Comparison of ENCODE assay signal across 8 cellular contexts in genomic region chr19:45862564-45863334, GRCh38. TPM values are rescaled to one million over a fixed set of nuclear protein-coding genes. Genes with fewer than 3 reads are reported as not detected.
DNase-seq lines count a peak whose midpoint lies in the region; ATAC-seq and TF ChIP-seq lines count a peak whose summit lies in the region.

Gene SYMPK, minus strand, starts transcription at chr19:45863147. Its CDS starts 8,652 bp downstream, at chr19:45854495.

- peaks cover 14% of the 10 kb centered on the region for H3K27me3 Mint-ChIP-seq in endothelial cell (ENCODE audit: unreplicated experiment)

- ATAC-seq in GM21515 (IDR thresholded peaks at IDR 0.05; ENCODE audit: unreplicated experiment), result peak; percentile 85

- peaks cover 18% of the 10 kb centered on the region for H3K4me1 Mint-ChIP-seq in endothelial cell (ENCODE audit: unreplicated experiment)

- peak within 1 kb of the TSS; percentile 89 for H3K27ac Mint-ChIP-seq in endothelial cell (ENCODE audit: unreplicated experiment)

- H3K36me3 Mint-ChIP-seq in endothelial cell (ENCODE audit: low read depth, unreplicated experiment), result peaks cover 16% of the 10 kb centered on the region

- no peaks in the 10 kb centered on the region for H4K20me1 ChIP-seq in OCI-LY7 (ENCODE audit: insufficient read depth, low read length)

- TF ChIP-seq CTCF in OCI-LY7 (conservative IDR thresholded peaks at IDR 0.05; ENCODE audit: low read length) (no peak), endothelial cell (IDR thresholded peaks at IDR 0.05; ENCODE audit: unreplicated experiment) (no peak)

- peak within 1 kb of the TSS; percentile 82 for H3K4me3 ChIP-seq in OCI-LY7 (ENCODE audit: low read depth, low read length, poor library complexity, severe bottlenecking)

- peaks cover 38% of the 10 kb centered on the region for H3K79me2 ChIP-seq in OCI-LY7 (ENCODE audit: insufficient read depth, low read depth, low read length)

- H2AFZ ChIP-seq in OCI-LY7 (ENCODE audit: low read length), result peak within 1 kb of the TSS; percentile 69; the same call in 1 of the 2 replicates

- intact Hi-C loops in OCI-LY7 (cut with micrococcal nuclease; ENCODE audit: unreplicated experiment), result loop anchor here (1.0 kb wide), 1 partner anchor 21 kb away; no protein-coding TSS in a partner anchor

- POLR2A ChIA-PET in OCI-LY7 (lab: Charles Lee), result interaction anchor here (0.7 to 2.1 kb wide), 5 partner anchors 19 to 458 kb away, joined by 3 to 8 read pairs (median 4); partner anchors contain the start of genes MYPOP and SIX5

- no TSS peak for BruUV-seq in OCI-LY7 (replicated peaks; lab: Mats Ljungman, UMichigan)

- H3K9me3 ChIP-seq in OCI-LY7 (ENCODE audit: low read length), result no peaks in the 10 kb centered on the region

- H3K9me2 ChIP-seq in OCI-LY7 (ENCODE audit: insufficient read depth, low read length), result no peaks in the 10 kb centered on the region

- DNase-seq in D341Med (ENCODE audit: low spot score), result peak; percentile 99
- DNase-seq in HuH-7.5 (ENCODE audit: low spot score), result peak; percentile 99
- peak; percentile 99 for DNase-seq in OCI-LY7 (ENCODE audit: low spot score)
- peak; percentile 97 for DNase-seq in activated T-cell treated with anti-CD3 and anti-CD28 coated beads for 1 hour (ENCODE audit: low read depth)
- peak; percentile 99 for DNase-seq in endothelial cell (ENCODE audit: low spot score)
- DNase-seq in midbrain (lab: John Stamatoyannopoulos, UW), result peak; percentile 99
- DNase-seq in stimulated activated CD8-positive, alpha-beta memory T cell treated with anti-CD3 and anti-CD28 coated beads, Interleukin-2, amount 100 ng/mL, for 1 hour (ENCODE audit: low read depth in 2 of 2), result peak; percentile 96 to 98

- H3K27ac ChIP-seq in OCI-LY7 (ENCODE audit: low read depth, low read length, poor library complexity, severe bottlenecking), result peak within 1 kb of the TSS; percentile 83

- CTCF ChIA-PET in OCI-LY7 (lab: Charles Lee; ENCODE audit: unreplicated experiment), result interaction anchor here (0.9 kb wide), 1 partner anchor 19 kb away, joined by 4 read pairs; no protein-coding TSS in a partner anchor

- H3K4me3 Mint-ChIP-seq in endothelial cell (ENCODE audit: unreplicated experiment), result peak within 1 kb of the TSS; percentile 97

- no peaks in the 10 kb centered on the region for H3K9me3 Mint-ChIP-seq in endothelial cell (ENCODE audit: unreplicated experiment)

- H3K36me3 ChIP-seq in OCI-LY7 (ENCODE audit: insufficient read depth, low read length), result peaks cover 30% of the 10 kb centered on the region

- peak within 1 kb of the TSS; percentile 91 for H3K4me2 ChIP-seq in OCI-LY7 (ENCODE audit: low read length)

- H3K4me1 ChIP-seq in OCI-LY7 (ENCODE audit: insufficient read depth, low read length, poor library complexity, severe bottlenecking), result peaks cover 20% of the 10 kb centered on the region

RNA-seq across cellular contexts. Expression of gene SYMPK, which starts in this region (rescaled TPM):
- 84.4 and 116 TPM in 2 replicates for total RNA-seq in OCI-LY7 (2014; rRNA removed; shearing (Covaris generic))
- total RNA-seq in OCI-LY7 (2022), result 118 and 133 TPM in 2 replicates
- 70.7 TPM for total RNA-seq in endothelial cell (ENCODE audit: unreplicated experiment)

Comparison
In these comparisons a context has a peak if more than half of its experiments do, and no peak if none do; other contexts are left out.
1. Peak in every context shown above with its lines: DNase-seq, ATAC-seq, H3K4me3 ChIP-seq and H3K27ac ChIP-seq.